Comparison of ENCODE assay signal across 9 cellular contexts in genomic region chr17:61402978-61403845, GRCh38. TPM values are rescaled to one million over a fixed set of nuclear protein-coding genes. Genes with fewer than 3 reads are reported as not detected.
DNase-seq lines count a peak whose midpoint lies in the region; ATAC-seq and TF ChIP-seq lines count a peak whose summit lies in the region.
"Had no signal": no experiment of that assay in that cellular context is flagged by ENCODE, and none has a peak within 500 bp of the region (broad histone marks: within the 10 kb centered on the region; RNA-seq: fewer than 3 reads in every experiment).

No MANE protein-coding gene starts in this region.

- no peak overlapping the region for H3K27ac Mint-ChIP-seq in CD4-positive, alpha-beta T cell
- H3K27ac Mint-ChIP-seq in nephron = peak overlapping the region; percentile 96 to 99 (median 98)

- H3K9me3 ChIP-seq in CD4-positive, alpha-beta T cell (ENCODE audit: control insufficient read depth, low read length) = no peaks in the 10 kb centered on the region

- H3K9me3 Mint-ChIP-seq in CD4-positive, alpha-beta T cell = no peaks in the 10 kb centered on the region
- no peaks in the 10 kb centered on the region for H3K9me3 Mint-ChIP-seq in nephron

- H3K4me1 Mint-ChIP-seq in CD4-positive, alpha-beta T cell (ENCODE audit: low read depth) = peaks cover 51% of the 10 kb centered on the region
- H3K4me1 Mint-ChIP-seq in nephron = peaks cover 48% of the 10 kb centered on the region

- intact Hi-C loops in CD4-positive, alpha-beta T cell (cut with DNase I, micrococcal nuclease) = loop anchor here in 1 of 2 experiments (10.0 kb wide), 2 partner anchors 268 to 678 kb away; no protein-coding TSS in a partner anchor

- no peak for TF ChIP-seq CTCF in CD4-positive, alpha-beta T cell (IDR thresholded peaks at IDR 0.05)
- TF ChIP-seq CTCF in brain microvascular endothelial cell (IDR thresholded peaks at IDR 0.05; ENCODE audit: low read depth, low read length, missing control alignments) (no peak), nephron (IDR thresholded peaks at IDR 0.05; ENCODE audit: unreplicated experiment in 3 of 3) (no peak)

- peak overlapping the region; percentile 84 for H3K4me3 ChIP-seq in brain microvascular endothelial cell (ENCODE audit: low read depth, low read length)

- POLR2A ChIA-PET in CD4-positive, alpha-beta T cell (lab: Charles Lee) = interaction anchor here (0.6 to 1.0 kb wide), 2 partner anchors 9 to 96 kb away, joined by 4 read pairs; no protein-coding TSS in a partner anchor

- H3K36me3 Mint-ChIP-seq in CD4-positive, alpha-beta T cell (ENCODE audit: low read depth) = no peaks in the 10 kb centered on the region
- H3K36me3 Mint-ChIP-seq in nephron (ENCODE audit: low read depth) = peaks cover 49% of the 10 kb centered on the region

- peaks cover 21% of the 10 kb centered on the region for H3K36me3 ChIP-seq in brain microvascular endothelial cell (replicated peaks)

- peaks cover 88% of the 10 kb centered on the region for H3K27me3 ChIP-seq in CD4-positive, alpha-beta T cell (ENCODE audit: control insufficient read depth, insufficient read depth, low read length)
- H3K27me3 ChIP-seq in brain microvascular endothelial cell (replicated peaks) = no peaks in the 10 kb centered on the region

- in situ Hi-C loops in brain microvascular endothelial cell (cut with HindIII; ENCODE audit: low pct_ligation_motif_present, low sequenced_read_pairs) = no loop called here

- peaks cover 68% of the 10 kb centered on the region for H3K27me3 Mint-ChIP-seq in CD4-positive, alpha-beta T cell
- H3K27me3 Mint-ChIP-seq in nephron (ENCODE audit: low read depth) = peaks cover 72% of the 10 kb centered on the region

- H3K4me3 Mint-ChIP-seq in CD4-positive, alpha-beta T cell = peak overlapping the region; percentile 69
- H3K4me3 Mint-ChIP-seq in nephron = peak overlapping the region; percentile 92 to 98 (median 93)

- CTCF ChIA-PET in CD4-positive, alpha-beta T cell (lab: Charles Lee) = interaction anchor here (2.1 kb wide), 1 partner anchor 9 kb away, joined by 6 read pairs; no protein-coding TSS in a partner anchor

- ATAC-seq in CD4-positive, alpha-beta T cell (ENCODE audit: poor library complexity) = peak; percentile 39

- DNase-seq in CD4-positive, alpha-beta T cell = no peak
- DNase-seq in NCI-H2081 treated with DMSO at 0.1 percent for 48 hours (lab: John Stamatoyannopoulos, UW) (peak; percentile 14), brain microvascular endothelial cell (peak; percentile 43), occipital lobe (lab: John Stamatoyannopoulos, UW) (no peak), glomerular visceral epithelial cell (ENCODE audit: extremely low spot score) (no peak), RPMI8226 (no peak)
- no peak for DNase-seq in activated effector memory CD4-positive, alpha-beta T cell treated with Interleukin-2 at 50 U/mL for 16 hours
- DNase-seq: head of caudate nucleus had no signal

- no peak overlapping the region for H3K27ac ChIP-seq in CD4-positive, alpha-beta T cell (ENCODE audit: low read depth, low read length)
- H3K27ac ChIP-seq in brain microvascular endothelial cell = peak overlapping the region; percentile 21

RNA-seq across cellular contexts. Expression of gene TBX2, which starts 3.6 kb away (rescaled TPM):
- total RNA-seq in CD4-positive, alpha-beta T cell = under 1 TPM in 1 of 2 experiments, not detected in 1; 0.06 TPM
- total RNA-seq in occipital lobe = 0.47 TPM

RNA-seq across cellular contexts. Expression of gene TBX4, which starts 49.0 kb away (rescaled TPM):
- total RNA-seq in CD4-positive, alpha-beta T cell = not detected
- total RNA-seq in occipital lobe = not detected

Comparison
In these comparisons a context has a peak if more than half of its experiments do, and no peak if none do; other contexts are left out.
1. DNase-seq: peak in NCI-H2081 treated with DMSO at 0.1 percent for 48 hours (single experiment) and brain microvascular endothelial cell (single experiment); none in CD4-positive, alpha-beta T cell (0 of 10), activated effector memory CD4-positive, alpha-beta T cell treated with Interleukin-2 at 50 U/mL for 16 hours (single experiment), occipital lobe (single experiment), glomerular visceral epithelial cell (single experiment) and RPMI8226 (single experiment).